ENCODE assay signal across 11 cellular contexts in the genomic region with DNA sequence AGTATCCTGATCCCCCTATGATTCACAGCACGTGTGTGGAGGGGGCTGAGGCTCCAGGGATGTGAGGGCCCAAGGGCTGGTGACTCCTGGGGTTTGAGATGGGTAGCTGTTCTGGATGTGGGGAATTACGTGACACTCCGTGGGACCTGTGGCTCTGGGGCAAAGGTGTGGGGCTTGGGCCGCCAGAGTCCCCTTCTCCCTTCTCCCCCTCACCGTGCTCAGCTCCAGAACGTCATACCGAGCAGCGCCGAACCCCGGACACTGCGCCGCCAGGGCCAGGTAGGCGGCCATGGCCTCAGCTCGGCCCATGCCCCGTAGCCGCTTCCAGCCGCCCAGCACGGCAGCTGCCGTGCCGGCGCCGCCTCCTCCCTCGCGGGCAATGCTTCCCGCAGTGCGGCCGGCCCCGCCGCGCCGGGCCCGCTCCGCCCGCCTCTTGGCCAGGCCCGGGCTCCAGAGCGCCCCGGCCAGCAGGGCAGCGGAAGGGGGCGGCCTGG. TPM values are rescaled to one million over a fixed set of nuclear protein-coding genes. Genes with fewer than 3 reads are reported as not detected.
DNase-seq lines count a peak whose midpoint lies in the region; ATAC-seq, FAIRE-seq and TF ChIP-seq lines count a peak whose summit lies in the region.
"Had no signal": no experiment of that assay in that cellular context is flagged by ENCODE, and none has a peak within 500 bp of the region (broad histone marks: within the 10 kb centered on the region; RNA-seq: fewer than 3 reads in every experiment).

No MANE protein-coding gene starts in this region.

- no peak for FAIRE-seq in HepG2 (lab: Jason Lieb, UNC)

- in situ Hi-C loops in HepG2 (cut with HindIII; ENCODE audit: extremely low pct_ligation_motif_present, low pct_unique_long_range_greater_than_20kb), result no loop called here

- H3K9me3 ChIP-seq in HepG2 (ENCODE audit: low read length), result no peaks in the 10 kb centered on the region
- H3K9me3 ChIP-seq in right lobe of liver, result no peaks in the 10 kb centered on the region
- H3K9me3 ChIP-seq in breast epithelium, result no peaks in the 10 kb centered on the region
- no peaks in the 10 kb centered on the region for H3K9me3 ChIP-seq in naive thymus-derived CD4-positive, alpha-beta T cell (ENCODE audit: control insufficient read depth in 2 of 3, low read length in 3 of 3)
- no peaks in the 10 kb centered on the region for H3K9me3 ChIP-seq in upper lobe of right lung

- H3K4me1 Mint-ChIP-seq in naive thymus-derived CD4-positive, alpha-beta T cell, result peaks cover 7 to 28% (median 22%) of the 10 kb centered on the region in 7 donors

- peaks cover 16 to 53% (median 23%) of the 10 kb centered on the region in 5 donors for H3K27me3 Mint-ChIP-seq in naive thymus-derived CD4-positive, alpha-beta T cell

- peaks cover 4% of the 10 kb centered on the region for H3K79me2 ChIP-seq in HepG2 (ENCODE audit: insufficient read depth, low read length)

- no peaks in the 10 kb centered on the region for H3K27me3 ChIP-seq in HepG2 (ENCODE audit: control insufficient read depth in 1 of 2, insufficient read depth in 2 of 2, low read length in 2 of 2)
- H3K27me3 ChIP-seq in right lobe of liver, result no peaks in the 10 kb centered on the region
- no peaks in the 10 kb centered on the region for H3K27me3 ChIP-seq in breast epithelium
- H3K27me3 ChIP-seq in naive thymus-derived CD4-positive, alpha-beta T cell (ENCODE audit: control insufficient read depth in 2 of 2, insufficient read depth in 2 of 2, low read length in 2 of 2), result peaks cover 0 to 27% of the 10 kb centered on the region in 2 donors
- H3K27me3 ChIP-seq in upper lobe of right lung, result no peaks in the 10 kb centered on the region

- H4K20me1 ChIP-seq in HepG2 (ENCODE audit: insufficient read depth, low read length), result no peaks in the 10 kb centered on the region; the same call in 1 of the 2 replicates

- DNase-seq in HepG2 (ENCODE audit: low spot score) (no peak), right lobe of liver (no peak), breast epithelium (ENCODE audit: low spot score in 2 of 2) (no peak), upper lobe of right lung (no peak), GM10248 (ENCODE audit: extremely low spot score) (no peak), H4 (ENCODE audit: low spot score) (no peak)
- no peak for DNase-seq in naive thymus-derived CD4-positive, alpha-beta T cell
- DNase-seq: cortex of kidney, Kasumi-1, Right ventricle myocardium superior had no signal

- H3K27ac ChIP-seq in HepG2 (ENCODE audit: extremely low read length, insufficient read depth, low read length) (no peak overlapping the region), right lobe of liver (no peak overlapping the region), breast epithelium (peak overlapping the region; percentile 68 to 75), upper lobe of right lung (peak overlapping the region; percentile 18)
- no peak overlapping the region for H3K27ac ChIP-seq in naive thymus-derived CD4-positive, alpha-beta T cell (ENCODE audit: low read depth, low read length)

- H3K4me3 ChIP-seq in HepG2 (replicated peaks in 1 of 3; ENCODE audit: insufficient read depth in 1 of 3, low read depth in 2 of 3, low read length in 3 of 3) (no peak overlapping the region), right lobe of liver (no peak overlapping the region), breast epithelium (no peak overlapping the region), upper lobe of right lung (no peak overlapping the region)
- H3K4me3 ChIP-seq in naive thymus-derived CD4-positive, alpha-beta T cell (ENCODE audit: low read length), result no peak overlapping the region

- TF ChIP-seq CTCF in HepG2 (CRISPR knock-in tag; IDR thresholded peaks at IDR 0.05) (no peak), right lobe of liver (IDR thresholded peaks at IDR 0.05) (no peak), breast epithelium (IDR thresholded peaks at IDR 0.05) (no peak), upper lobe of right lung (IDR thresholded peaks at IDR 0.05) (no peak), GM10248 (IDR thresholded peaks at IDR 0.05; ENCODE audit: control extremely low read depth, extremely low read depth, low read depth, missing control alignments) (no peak)

- H3K9me3 Mint-ChIP-seq in naive thymus-derived CD4-positive, alpha-beta T cell, result no peaks in the 10 kb centered on the region

- no peak; a peak in 1 of 4 replicates for TF ChIP-seq POLR2A in HepG2 (IDR thresholded peaks at IDR 0.05; ENCODE audit: insufficient read depth in 1 of 2, low read depth in 2 of 2, low read length in 2 of 2)
- TF ChIP-seq POLR2A in right lobe of liver (IDR thresholded peaks at IDR 0.05), result no peak
- TF ChIP-seq POLR2A in breast epithelium (IDR thresholded peaks at IDR 0.05), result no peak

- H3K27ac Mint-ChIP-seq in naive thymus-derived CD4-positive, alpha-beta T cell, result no peak overlapping the region

- no peak for ATAC-seq in HepG2
- ATAC-seq in right lobe of liver, result no peak
- peak; percentile 15 for ATAC-seq in naive thymus-derived CD4-positive, alpha-beta T cell
- ATAC-seq in upper lobe of right lung, result no peak
- ATAC-seq in esophagus mucosa, result no peak

- H3K4me2 ChIP-seq in HepG2 (ENCODE audit: low read depth, low read length), result no peak overlapping the region

- H3K36me3 ChIP-seq in HepG2 (replicated peaks in 1 of 2; ENCODE audit: control insufficient read depth in 1 of 2, insufficient read depth in 2 of 2, low read length in 2 of 2), result peaks cover 16 to 64% of the 10 kb centered on the region in 2 experiments
- H3K36me3 ChIP-seq in right lobe of liver, result peaks cover 0 to 48% (median 18%) of the 10 kb centered on the region in 4 donors
- no peaks in the 10 kb centered on the region for H3K36me3 ChIP-seq in breast epithelium
- peaks cover 0 to 20% (median 0%) of the 10 kb centered on the region in 3 experiments for H3K36me3 ChIP-seq in naive thymus-derived CD4-positive, alpha-beta T cell (ENCODE audit: control insufficient read depth in 2 of 3, insufficient read depth in 3 of 3, low read length in 3 of 3)
- peaks cover 64% of the 10 kb centered on the region for H3K36me3 ChIP-seq in upper lobe of right lung

- H3K9ac ChIP-seq in HepG2 (ENCODE audit: insufficient read depth, low read depth, low read length), result no peak overlapping the region

- no peak for TF ChIP-seq RAD21 in HepG2 (CRISPR knock-in tag; IDR thresholded peaks at IDR 0.05)

- peak overlapping the region in 5 of 10 donors; percentile 25 to 83 (median 69) for H3K4me3 Mint-ChIP-seq in naive thymus-derived CD4-positive, alpha-beta T cell

- H3K4me1 ChIP-seq in HepG2 (ENCODE audit: insufficient read depth, low read length) (peaks cover 24% of the 10 kb centered on the region), right lobe of liver (peaks cover 0 to 34% (median 12%) of the 10 kb centered on the region in 4 donors), breast epithelium (peaks cover 16 to 21% of the 10 kb centered on the region in 2 donors), upper lobe of right lung (peaks cover 54% of the 10 kb centered on the region)
- H3K4me1 ChIP-seq in naive thymus-derived CD4-positive, alpha-beta T cell (ENCODE audit: control insufficient read depth in 2 of 2, insufficient read depth in 2 of 2, low read length in 2 of 2), result peaks cover 2 to 17% of the 10 kb centered on the region in 2 donors

- H2AFZ ChIP-seq in HepG2 (ENCODE audit: low read length), result no peak overlapping the region

- 98% methylated on average over 39 of the region's 39 CpGs for WGBS in HepG2 (ENCODE audit: low lambda C conversion rate)
- 80% methylated on average over 5 of the region's 39 CpGs for WGBS in right lobe of liver (ENCODE audit: insufficient coverage, low coverage, low lambda C conversion rate, missing lambda C conversion rate)

- POLR2A ChIA-PET in HepG2 (lab: Yijun Ruan, JAX) (interaction anchor here (2.0 to 4.4 kb wide), 3 partner anchors 8 to 51 kb away, joined by 7 to 38 read pairs (median 16); partner anchors contain the start of genes PLEKHH3 and TUBG2), GM10248 (lab: Yijun Ruan, JAX) (no interaction called here)
- POLR2A ChIA-PET in naive thymus-derived CD4-positive, alpha-beta T cell (lab: Charles Lee), result interaction anchor here (1.5 kb wide), 1 partner anchor 10 kb away, joined by 7 read pairs; the partner anchor contains the start of gene TUBG2

- TF ChIP-seq EP300 in HepG2 (IDR thresholded peaks at IDR 0.05; ENCODE audit: low read depth in 2 of 2, low read length in 2 of 2) (no peak), HepG2 (CRISPR knock-in tag; IDR thresholded peaks at IDR 0.05; ENCODE audit: borderline replicate concordance) (no peak)

- CTCF ChIA-PET in HepG2 (lab: Yijun Ruan, JAX; ENCODE audit: low intra/inter-chr PET ratio, low total read pairs), result no interaction called here
- CTCF ChIA-PET in naive thymus-derived CD4-positive, alpha-beta T cell (lab: Charles Lee), result interaction anchor here (0.6 kb wide), 1 partner anchor 97 kb away, joined by 3 read pairs; no protein-coding TSS in a partner anchor
- CTCF ChIA-PET in GM10248 (lab: Yijun Ruan, JAX), result interaction anchor here (1.2 to 3.6 kb wide), 5 partner anchors 11 to 94 kb away, joined by 3 to 10 read pairs (median 5); partner anchors contain the start of gene TUBG2

- H3K36me3 Mint-ChIP-seq in naive thymus-derived CD4-positive, alpha-beta T cell, result peaks cover 2 to 19% (median 10%) of the 10 kb centered on the region in 5 donors

- no TSS peak for BruUV-seq in HepG2 (replicated peaks; lab: Mats Ljungman, UMichigan)

- intact Hi-C loops in HepG2 (cut with micrococcal nuclease; ENCODE audit: unreplicated experiment), result no loop called here
- intact Hi-C loops in right lobe of liver (cut with DNase I), result no loop called here
- intact Hi-C loops in breast epithelium (cut with DNase I; ENCODE audit: low total_unique reads), result loop anchor here (5.0 to 10.0 kb wide), 2 partner anchors 95 to 353 kb away; partner anchors contain the start of genes PSMC3IP and VAT1
- intact Hi-C loops in naive thymus-derived CD4-positive, alpha-beta T cell (cut with micrococcal nuclease), result loop anchor here (1.0 to 10.0 kb wide), 3 partner anchors 10 to 355 kb away; partner anchors contain the start of gene BECN1 (in 1 of the 2)
- intact Hi-C loops in upper lobe of right lung (cut with DNase I), result no loop called here

RNA-seq across cellular contexts. Expression of gene PLEKHH3, which starts 7.0 kb away (rescaled TPM):
- total RNA-seq in HepG2 (2016; rRNA removed; fragmentation: Illumina TruSeq; extraction: Trizol) (9.3 and 19.9 TPM in 2 replicates), right lobe of liver (10 to 100 TPM in 5 of 6 experiments, 1 to 10 TPM in 1; 8.1 to 23.7 (median 11.2) TPM), breast epithelium (10 to 100 TPM; 15.4 to 32.2 (median 24.6) TPM), upper lobe of right lung (26.4 TPM), esophagus mucosa (49.6 TPM)
- 2.9 and 5.1 TPM in 2 replicates for total RNA-seq in HepG2 (2016; cell fraction: cytosol; rRNA removed; fragmentation: Illumina TruSeq; extraction: Trizol; ENCODE audit: low read depth)
- total RNA-seq in HepG2 (2016; cell fraction: insoluble cytoplasmic fraction; rRNA removed; fragmentation: Illumina TruSeq; extraction: Trizol), result 10.2 and 18.9 TPM in 2 replicates
- total RNA-seq in HepG2 (2016; cell fraction: membrane; rRNA removed; fragmentation: Illumina TruSeq; extraction: Trizol), result 8.9 and 10.3 TPM in 2 replicates
- total RNA-seq in HepG2 (2016; cell fraction: nucleus; rRNA removed; fragmentation: Illumina TruSeq; extraction: Trizol), result 10.2 and 14.4 TPM in 2 replicates
- polyA plus RNA-seq in HepG2 (2011; rRNA removed), result 6.0 and 7.5 TPM in 2 replicates
- polyA plus RNA-seq in HepG2 (2011; cell fraction: cytosol; rRNA removed), result 3.4 and 6.4 TPM in 2 replicates
- polyA plus RNA-seq in HepG2 (2011; cell fraction: nucleus; rRNA removed), result 38.3 and 39.7 TPM in 2 replicates
- 7.4 and 10.5 TPM in 2 replicates for polyA plus RNA-seq in HepG2 (2012)
- 2.3 and 2.4 TPM in 2 replicates for polyA plus RNA-seq in HepG2 (2016; cell fraction: cytosol; fragmentation: Illumina TruSeq; extraction: Trizol; ENCODE audit: low read depth)
- 8.9 and 12.6 TPM in 2 replicates for polyA plus RNA-seq in HepG2 (2016; cell fraction: insoluble cytoplasmic fraction; fragmentation: Illumina TruSeq; extraction: Trizol; ENCODE audit: low read depth)
- 5.4 and 5.8 TPM in 2 replicates for polyA plus RNA-seq in HepG2 (2016; cell fraction: membrane; fragmentation: Illumina TruSeq; extraction: Trizol; ENCODE audit: low read depth)
- 31.7 and 34.0 TPM in 2 replicates for polyA plus RNA-seq in HepG2 (2016; cell fraction: nucleus; fragmentation: Illumina TruSeq; extraction: Trizol; ENCODE audit: insufficient read depth, low read depth)
- polyA minus RNA-seq in HepG2 (2011; rRNA and poly(A)+ RNA removed; ENCODE audit: low replicate concordance), result 7.4 and 8.5 TPM in 2 replicates
- 5.2 and 7.6 TPM in 2 replicates for polyA minus RNA-seq in HepG2 (2011; cell fraction: cytosol; rRNA and poly(A)+ RNA removed)
- polyA minus RNA-seq in HepG2 (2011; cell fraction: nucleus; rRNA and poly(A)+ RNA removed), result 6.4 and 7.6 TPM in 2 replicates
- total RNA-seq in naive thymus-derived CD4-positive, alpha-beta T cell, result 1 to 10 TPM in 2 of 5 experiments, under 1 TPM in 1, not detected in 2; 0.89 to 1.6 (median 1.1) TPM
- polyA plus RNA-seq in naive thymus-derived CD4-positive, alpha-beta T cell, result not detected
- total RNA-seq in H4 (2014; rRNA removed; shearing (Covaris generic)), result 3.3 and 5.9 TPM in 2 replicates

RNA-seq across cellular contexts. Expression of gene TUBG2, which starts 10.7 kb away (rescaled TPM):
- total RNA-seq in HepG2 (2016; rRNA removed; fragmentation: Illumina TruSeq; extraction: Trizol), result 6.6 and 16.0 TPM in 2 replicates
- total RNA-seq in HepG2 (2016; cell fraction: cytosol; rRNA removed; fragmentation: Illumina TruSeq; extraction: Trizol; ENCODE audit: low read depth), result 6.2 and 7.8 TPM in 2 replicates
- total RNA-seq in HepG2 (2016; cell fraction: insoluble cytoplasmic fraction; rRNA removed; fragmentation: Illumina TruSeq; extraction: Trizol), result 5.9 and 16.8 TPM in 2 replicates
- total RNA-seq in HepG2 (2016; cell fraction: membrane; rRNA removed; fragmentation: Illumina TruSeq; extraction: Trizol), result 10.7 and 11.2 TPM in 2 replicates
- total RNA-seq in HepG2 (2016; cell fraction: nucleus; rRNA removed; fragmentation: Illumina TruSeq; extraction: Trizol), result 22.8 and 25.9 TPM in 2 replicates
- 42.3 and 48.3 TPM in 2 replicates for polyA plus RNA-seq in HepG2 (2011; rRNA removed)
- polyA plus RNA-seq in HepG2 (2011; cell fraction: cytosol; rRNA removed), result 26.1 and 26.6 TPM in 2 replicates
- polyA plus RNA-seq in HepG2 (2011; cell fraction: nucleus; rRNA removed), result 251 and 257 TPM in 2 replicates
- polyA plus RNA-seq in HepG2 (2012), result 33.9 and 38.4 TPM in 2 replicates
- polyA plus RNA-seq in HepG2 (2016; cell fraction: cytosol; fragmentation: Illumina TruSeq; extraction: Trizol; ENCODE audit: low read depth), result 10.7 and 13.2 TPM in 2 replicates
- polyA plus RNA-seq in HepG2 (2016; cell fraction: insoluble cytoplasmic fraction; fragmentation: Illumina TruSeq; extraction: Trizol; ENCODE audit: low read depth), result 13.2 and 18.2 TPM in 2 replicates
- polyA plus RNA-seq in HepG2 (2016; cell fraction: membrane; fragmentation: Illumina TruSeq; extraction: Trizol; ENCODE audit: low read depth), result 19.9 and 20.4 TPM in 2 replicates
- 85.4 and 93.9 TPM in 2 replicates for polyA plus RNA-seq in HepG2 (2016; cell fraction: nucleus; fragmentation: Illumina TruSeq; extraction: Trizol; ENCODE audit: insufficient read depth, low read depth)
- polyA minus RNA-seq in HepG2 (2011; rRNA and poly(A)+ RNA removed; ENCODE audit: low replicate concordance), result 4.8 and 24.0 TPM in 2 replicates
- 8.4 and 8.6 TPM in 2 replicates for polyA minus RNA-seq in HepG2 (2011; cell fraction: cytosol; rRNA and poly(A)+ RNA removed)
- 41.6 and 47.0 TPM in 2 replicates for polyA minus RNA-seq in HepG2 (2011; cell fraction: nucleus; rRNA and poly(A)+ RNA removed)
- 10 to 100 TPM in 1 of 6 experiments, 1 to 10 TPM in 5; 6.8 to 10.7 (median 7.5) TPM for total RNA-seq in right lobe of liver
- total RNA-seq in breast epithelium, result 10 to 100 TPM; 19.2 to 27.9 (median 26.1) TPM
- 10 to 100 TPM in 4 of 5 experiments, 1 to 10 TPM in 1; 9.0 to 20.3 (median 15.3) TPM for total RNA-seq in naive thymus-derived CD4-positive, alpha-beta T cell
- polyA plus RNA-seq in naive thymus-derived CD4-positive, alpha-beta T cell, result 1 to 10 TPM; 4.9 to 8.7 TPM
- total RNA-seq in upper lobe of right lung, result 19.8 TPM
- 7.3 TPM for total RNA-seq in esophagus mucosa
- total RNA-seq in H4 (2014; rRNA removed; shearing (Covaris generic)), result 5.5 and 7.5 TPM in 2 replicates

RNA-seq across cellular contexts. Expression of gene CCR10, which starts 11.9 kb away (rescaled TPM):
- 0.20 and 0.29 TPM in 2 replicates for total RNA-seq in HepG2 (2016; rRNA removed; fragmentation: Illumina TruSeq; extraction: Trizol)
- total RNA-seq in HepG2 (2016; cell fraction: cytosol; rRNA removed; fragmentation: Illumina TruSeq; extraction: Trizol; ENCODE audit: low read depth), result 0.10 and 0.26 TPM in 2 replicates
- total RNA-seq in HepG2 (2016; cell fraction: insoluble cytoplasmic fraction; rRNA removed; fragmentation: Illumina TruSeq; extraction: Trizol), result 0.15 and 0.48 TPM in 2 replicates
- 0.24 and 0.37 TPM in 2 replicates for total RNA-seq in HepG2 (2016; cell fraction: membrane; rRNA removed; fragmentation: Illumina TruSeq; extraction: Trizol)
- 0.38 and 0.47 TPM in 2 replicates for total RNA-seq in HepG2 (2016; cell fraction: nucleus; rRNA removed; fragmentation: Illumina TruSeq; extraction: Trizol)
- 0.54 and 0.63 TPM in 2 replicates for polyA plus RNA-seq in HepG2 (2011; rRNA removed)
- 0.69 and 0.85 TPM in 2 replicates for polyA plus RNA-seq in HepG2 (2011; cell fraction: cytosol; rRNA removed)
- 6.7 and 9.2 TPM in 2 replicates for polyA plus RNA-seq in HepG2 (2011; cell fraction: nucleus; rRNA removed)
- 1.1 TPM in 2 replicates for polyA plus RNA-seq in HepG2 (2012)
- polyA plus RNA-seq in HepG2 (2016; cell fraction: cytosol; fragmentation: Illumina TruSeq; extraction: Trizol; ENCODE audit: low read depth), result 0.08 and 0.14 TPM in 2 replicates
- polyA plus RNA-seq in HepG2 (2016; cell fraction: insoluble cytoplasmic fraction; fragmentation: Illumina TruSeq; extraction: Trizol; ENCODE audit: low read depth), result 0.19 TPM in 1 of 2 replicates, not detected in the other
- polyA plus RNA-seq in HepG2 (2016; cell fraction: membrane; fragmentation: Illumina TruSeq; extraction: Trizol; ENCODE audit: low read depth), result 0.13 TPM in 1 of 2 replicates, not detected in the other
- 1.4 and 2.1 TPM in 2 replicates for polyA plus RNA-seq in HepG2 (2016; cell fraction: nucleus; fragmentation: Illumina TruSeq; extraction: Trizol; ENCODE audit: insufficient read depth, low read depth)
- polyA minus RNA-seq in HepG2 (2011; rRNA and poly(A)+ RNA removed; ENCODE audit: low replicate concordance), result 0.19 and 0.62 TPM in 2 replicates
- 0.40 and 0.62 TPM in 2 replicates for polyA minus RNA-seq in HepG2 (2011; cell fraction: cytosol; rRNA and poly(A)+ RNA removed)
- 0.77 and 0.87 TPM in 2 replicates for polyA minus RNA-seq in HepG2 (2011; cell fraction: nucleus; rRNA and poly(A)+ RNA removed)
- total RNA-seq in right lobe of liver, result under 1 TPM in 3 of 6 experiments, not detected in 3; 0.21 to 0.34 (median 0.31) TPM
- 1 to 10 TPM; 1.6 to 4.6 (median 1.9) TPM for total RNA-seq in breast epithelium
- total RNA-seq in naive thymus-derived CD4-positive, alpha-beta T cell, result 1 to 10 TPM in 2 of 5 experiments, under 1 TPM in 3; 0.56 to 1.7 (median 0.67) TPM
- under 1 TPM; 0.22 to 0.44 TPM for polyA plus RNA-seq in naive thymus-derived CD4-positive, alpha-beta T cell
- 1.4 TPM for total RNA-seq in upper lobe of right lung
- not detected for total RNA-seq in esophagus mucosa
- total RNA-seq in H4 (2014; rRNA removed; shearing (Covaris generic)), result 0.23 and 0.74 TPM in 2 replicates

RNA-seq across cellular contexts. Expression of gene CNTNAP1, which starts 12.6 kb away (rescaled TPM):
- total RNA-seq in HepG2 (2016; rRNA removed; fragmentation: Illumina TruSeq; extraction: Trizol) (1.2 and 4.5 TPM in 2 replicates), right lobe of liver (1 to 10 TPM in 1 of 6 experiments, under 1 TPM in 5; 0.42 to 1.8 (median 0.56) TPM), breast epithelium (1 to 10 TPM; 1.8 to 4.9 (median 3.7) TPM), upper lobe of right lung (6.5 TPM), esophagus mucosa (1.3 TPM)
- 1.7 TPM in 2 replicates for total RNA-seq in HepG2 (2016; cell fraction: cytosol; rRNA removed; fragmentation: Illumina TruSeq; extraction: Trizol; ENCODE audit: low read depth)
- total RNA-seq in HepG2 (2016; cell fraction: insoluble cytoplasmic fraction; rRNA removed; fragmentation: Illumina TruSeq; extraction: Trizol), result 1.4 and 4.9 TPM in 2 replicates
- 1.1 and 1.5 TPM in 2 replicates for total RNA-seq in HepG2 (2016; cell fraction: membrane; rRNA removed; fragmentation: Illumina TruSeq; extraction: Trizol)
- 4.9 and 6.9 TPM in 2 replicates for total RNA-seq in HepG2 (2016; cell fraction: nucleus; rRNA removed; fragmentation: Illumina TruSeq; extraction: Trizol)
- polyA plus RNA-seq in HepG2 (2011; rRNA removed), result 7.7 and 10.7 TPM in 2 replicates
- polyA plus RNA-seq in HepG2 (2011; cell fraction: cytosol; rRNA removed), result 4.1 and 4.4 TPM in 2 replicates
- polyA plus RNA-seq in HepG2 (2011; cell fraction: nucleus; rRNA removed), result 62.6 and 69.7 TPM in 2 replicates
- 9.2 and 13.1 TPM in 2 replicates for polyA plus RNA-seq in HepG2 (2012)
- 0.15 and 0.23 TPM in 2 replicates for polyA plus RNA-seq in HepG2 (2016; cell fraction: cytosol; fragmentation: Illumina TruSeq; extraction: Trizol; ENCODE audit: low read depth)
- 1.1 and 1.6 TPM in 2 replicates for polyA plus RNA-seq in HepG2 (2016; cell fraction: insoluble cytoplasmic fraction; fragmentation: Illumina TruSeq; extraction: Trizol; ENCODE audit: low read depth)
- polyA plus RNA-seq in HepG2 (2016; cell fraction: membrane; fragmentation: Illumina TruSeq; extraction: Trizol; ENCODE audit: low read depth), result 0.47 and 0.51 TPM in 2 replicates
- polyA plus RNA-seq in HepG2 (2016; cell fraction: nucleus; fragmentation: Illumina TruSeq; extraction: Trizol; ENCODE audit: insufficient read depth, low read depth), result 19.8 and 23.5 TPM in 2 replicates
- polyA minus RNA-seq in HepG2 (2011; rRNA and poly(A)+ RNA removed; ENCODE audit: low replicate concordance), result 2.2 and 13.9 TPM in 2 replicates
- 8.8 TPM in 2 replicates for polyA minus RNA-seq in HepG2 (2011; cell fraction: cytosol; rRNA and poly(A)+ RNA removed)
- polyA minus RNA-seq in HepG2 (2011; cell fraction: nucleus; rRNA and poly(A)+ RNA removed), result 12.2 and 13.8 TPM in 2 replicates
- total RNA-seq in naive thymus-derived CD4-positive, alpha-beta T cell, result 1 to 10 TPM in 4 of 5 experiments, under 1 TPM in 1; 0.92 to 2.4 (median 2.1) TPM
- under 1 TPM; 0.04 to 0.86 TPM for polyA plus RNA-seq in naive thymus-derived CD4-positive, alpha-beta T cell
- total RNA-seq in H4 (2014; rRNA removed; shearing (Covaris generic)), result 6.7 and 7.0 TPM in 2 replicates

Comparison
In these comparisons a context has a peak if more than half of its experiments do, and no peak if none do; other contexts are left out.
1. H3K27ac ChIP-seq: peak in breast epithelium (2 of 2) and upper lobe of right lung (single experiment); none in HepG2 (single experiment), right lobe of liver (0 of 3) and naive thymus-derived CD4-positive, alpha-beta T cell (single experiment).
2. intact Hi-C loops: an anchor here in breast epithelium (5.0 to 10.0 kb wide) and naive thymus-derived CD4-positive, alpha-beta T cell (1.0 to 10.0 kb wide); none called in HepG2, right lobe of liver and upper lobe of right lung.